Comparison of ENCODE assay signal across 10 cellular contexts in genomic region chr4:149409186-149410056, GRCh38.
DNase-seq lines count a peak whose midpoint lies in the region; ATAC-seq, FAIRE-seq and TF ChIP-seq lines count a peak whose summit lies in the region.
"Had no signal": no experiment of that assay in that cellular context is flagged by ENCODE, and none has a peak within 500 bp of the region (broad histone marks: within the 10 kb centered on the region; RNA-seq: fewer than 3 reads in every experiment).

No MANE protein-coding gene starts in this region.

- no peaks in the 10 kb centered on the region for H3K9me3 ChIP-seq in right cardiac atrium (ENCODE audit: control insufficient read depth, low read length)

- intact Hi-C loops in right cardiac atrium (cut with DNase I), result no loop called here

- 45% methylated on average over 10 of the region's 10 CpGs for WGBS in right cardiac atrium

- no peak for TF ChIP-seq CTCF in astrocyte of the cerebellum (IDR thresholded peaks at IDR 0.05; ENCODE audit: low read depth, low read length, missing control alignments)

- FAIRE-seq in urothelium cell line (lab: Jason Lieb, UNC), result no peak

- DNase-seq in NCI-H2081 (lab: John Stamatoyannopoulos, UW) (peak; percentile 1 to 29), NCI-H2081 treated with DMSO at 0.1 percent for 48 hours (lab: John Stamatoyannopoulos, UW) (no peak), astrocyte of the cerebellum (ENCODE audit: low read depth) (peak; percentile 82), right cardiac atrium (peak; percentile 48 to 66 (median 53)), urothelium cell line (ENCODE audit: low spot score) (peak; percentile 79), erythroblast (lab: John Stamatoyannopoulos, UW) (no peak), T-helper 1 cell (no peak), putamen (ENCODE audit: low spot score) (no peak)

- H3K27me3 ChIP-seq in right cardiac atrium (ENCODE audit: control insufficient read depth, insufficient read depth), result no peaks in the 10 kb centered on the region

- H3K27ac ChIP-seq in right cardiac atrium (ENCODE audit: low read length), result peak overlapping the region; percentile 26
- H3K27ac ChIP-seq: 22Rv1 had no signal

- in situ Hi-C loops in astrocyte of the cerebellum (cut with HindIII; ENCODE audit: low sequenced_read_pairs), result no loop called here

- ATAC-seq in right cardiac atrium, result peak; percentile 87 to 90
- ATAC-seq: esophagus mucosa had no signal

- no peak overlapping the region for H3K4me3 ChIP-seq in astrocyte of the cerebellum (ENCODE audit: low read depth, low read length)
- H3K4me3 ChIP-seq in right cardiac atrium (ENCODE audit: low read length), result no peak overlapping the region

- no peak for TF ChIP-seq POLR2A in erythroblast (IDR thresholded peaks at IDR 0.05; ENCODE audit: low read length)

- H3K4me1 ChIP-seq in right cardiac atrium (ENCODE audit: control insufficient read depth, insufficient read depth, low read length), result peaks cover 3% of the 10 kb centered on the region

Comparison
In these comparisons a context has a peak if more than half of its experiments do, and no peak if none do; other contexts are left out.
1. DNase-seq: peak in NCI-H2081 (2 of 2), astrocyte of the cerebellum (single experiment), right cardiac atrium (3 of 3) and urothelium cell line (single experiment); none in NCI-H2081 treated with DMSO at 0.1 percent for 48 hours (single experiment), erythroblast (0 of 2), T-helper 1 cell (0 of 5) and putamen (single experiment).